15 cellular contexts compared by ENCODE assay signal in genomic region chr4:84146300-84146942, GRCh38.
DNase-seq lines count a peak whose midpoint lies in the region; ATAC-seq and TF ChIP-seq lines count a peak whose summit lies in the region.
"Had no signal": no experiment of that assay in that cellular context is flagged by ENCODE, and none has a peak within 500 bp of the region (broad histone marks: within the 10 kb centered on the region; RNA-seq: fewer than 3 reads in every experiment).

No MANE protein-coding gene starts in this region.

- no peak overlapping the region for H3K27ac ChIP-seq in PC-9
- H3K27ac ChIP-seq: sigmoid colon had no signal

- H3K36me3 ChIP-seq in PC-9 (ENCODE audit: low read depth) = no peaks in the 10 kb centered on the region
- H3K36me3 ChIP-seq: sigmoid colon had no signal

- H3K79me2 ChIP-seq in PC-9 (ENCODE audit: low read depth) = no peaks in the 10 kb centered on the region

- H4K20me1 ChIP-seq in PC-9 (ENCODE audit: insufficient read depth) = no peaks in the 10 kb centered on the region

- H2AFZ ChIP-seq in PC-9 = 0 out of 2 replicates have a peak overlapping the region, but pooled peaks have one; percentile 33

- peak; percentile 74 for ATAC-seq in GM18502 (IDR thresholded peaks at IDR 0.05; ENCODE audit: poor library complexity, unreplicated experiment)
- ATAC-seq in GM21367 (IDR thresholded peaks at IDR 0.05; ENCODE audit: unreplicated experiment) = peak; percentile 60
- ATAC-seq in HG03060 (IDR thresholded peaks at IDR 0.05; ENCODE audit: low read depth, unreplicated experiment) = peak; percentile 66
- ATAC-seq in activated T-cell treated with anti-CD3 and anti-CD28 coated beads, Interleukin-2, amount 50 U/mL, for 4 hours = no peak
- ATAC-seq: left ventricle myocardium superior had no signal

- H3K4me1 ChIP-seq in PC-9 (replicated peaks; ENCODE audit: insufficient read depth) = no peaks in the 10 kb centered on the region
- H3K4me1 ChIP-seq: sigmoid colon had no signal

- intact Hi-C loops in PC-9 (cut with micrococcal nuclease; ENCODE audit: unreplicated experiment) = no loop called here

- no peak overlapping the region for H3K4me2 ChIP-seq in PC-9

- H3K4me3 Mint-ChIP-seq in activated T-cell treated with anti-CD3 and anti-CD28 coated beads, Interleukin-2, amount 50 U/mL, for 4 hours = no peak overlapping the region
- H3K4me3 Mint-ChIP-seq: activated naive CD8-positive, alpha-beta T cell; B cell had no signal

- BruUV-seq in PC-9 (replicated peaks; lab: Mats Ljungman, UMichigan) = no TSS peak

- POLR2A ChIA-PET in PC-9 (lab: Charles Lee; ENCODE audit: unreplicated experiment) = no interaction called here

- no peak overlapping the region for H3K4me3 ChIP-seq in PC-9
- H3K4me3 ChIP-seq: sigmoid colon had no signal

- no peaks in the 10 kb centered on the region for H3F3A ChIP-seq in PC-9 (ENCODE audit: insufficient read depth, low read depth)

- no peaks in the 10 kb centered on the region for H3K27me3 ChIP-seq in PC-9 (ENCODE audit: insufficient read depth, low read depth)
- H3K27me3 ChIP-seq: sigmoid colon had no signal

- no peaks in the 10 kb centered on the region for H3K9me3 ChIP-seq in PC-9 (ENCODE audit: insufficient read depth, low read depth)
- H3K9me3 ChIP-seq: sigmoid colon had no signal

- H3K9me3 Mint-ChIP-seq in activated T-cell treated with anti-CD3 and anti-CD28 coated beads, Interleukin-2, amount 50 U/mL, for 4 hours = no peaks in the 10 kb centered on the region

- H3K36me3 Mint-ChIP-seq in activated T-cell treated with anti-CD3 and anti-CD28 coated beads, Interleukin-2, amount 50 U/mL, for 4 hours (ENCODE audit: insufficient read depth) = no peaks in the 10 kb centered on the region
- H3K36me3 Mint-ChIP-seq: activated naive CD8-positive, alpha-beta T cell had no signal

- no peaks in the 10 kb centered on the region for H3K9me2 ChIP-seq in PC-9 (ENCODE audit: insufficient read depth)

- H3K4me1 Mint-ChIP-seq in activated T-cell treated with anti-CD3 and anti-CD28 coated beads, Interleukin-2, amount 50 U/mL, for 4 hours (ENCODE audit: low read depth) = peaks cover 7% of the 10 kb centered on the region
- H3K4me1 Mint-ChIP-seq: B cell had no signal

- H3K27me3 Mint-ChIP-seq in activated T-cell treated with anti-CD3 and anti-CD28 coated beads, Interleukin-2, amount 50 U/mL, for 4 hours (ENCODE audit: low read depth) = no peaks in the 10 kb centered on the region
- H3K27me3 Mint-ChIP-seq: activated naive CD8-positive, alpha-beta T cell; B cell had no signal

- DNase-seq in PC-9 (no peak), NCI-H226 (no peak), globus pallidus (ENCODE audit: low spot score) (no peak)
- no peak for DNase-seq in stimulated activated CD4-positive, alpha-beta T cell treated with anti-CD3 and anti-CD28 coated beads, Interleukin-1b, Interleukin-23, amount 100 ng/mL, for 48 hours
- DNase-seq in activated T-cell treated with anti-CD3 and anti-CD28 coated beads, Interleukin-2, amount 50 U/mL, for 4 hours = no peak
- DNase-seq: hypothalamus, IMR-90, left ventricle myocardium superior, NCI-H187, sigmoid colon had no signal

- CTCF ChIA-PET in PC-9 (lab: Charles Lee) = no interaction called here

- no peak for TF ChIP-seq CTCF in PC-9 (conservative IDR thresholded peaks at IDR 0.05)

Comparison
In these comparisons a context has a peak if more than half of its experiments do, and no peak if none do; other contexts are left out.
1. ATAC-seq: peak in GM18502 (single experiment), GM21367 (single experiment) and HG03060 (single experiment); none in activated T-cell treated with anti-CD3 and anti-CD28 coated beads, Interleukin-2, amount 50 U/mL, for 4 hours (0 of 2).